ENCODE assay signal across 9 cellular contexts in genomic region chr5:67268233-67269011, GRCh38.
DNase-seq lines count a peak whose midpoint lies in the region; ATAC-seq lines count a peak whose summit lies in the region.
"Had no signal": no experiment of that assay in that cellular context is flagged by ENCODE, and none has a peak within 500 bp of the region (broad histone marks: within the 10 kb centered on the region; RNA-seq: fewer than 3 reads in every experiment).

No MANE protein-coding gene starts in this region.

- H3K4me3 ChIP-seq in skeletal muscle satellite cell (ENCODE audit: low read length) = peak overlapping the region; percentile 57

- H3K4me2 ChIP-seq in skeletal muscle satellite cell (ENCODE audit: low read length) = peak overlapping the region; percentile 80

- H3K36me3 ChIP-seq in skeletal muscle satellite cell (ENCODE audit: insufficient read depth, low read length) = no peaks in the 10 kb centered on the region

- H3K9me3 ChIP-seq in skeletal muscle satellite cell (replicated peaks; ENCODE audit: low read length) = no peaks in the 10 kb centered on the region

- DNase-seq in HT1080 (ENCODE audit: low read depth) = peak; percentile 74
- peak in 54 of 58 donors; percentile 19 to 93 (median 72) for DNase-seq in anterior cingulate cortex (lab: John Stamatoyannopoulos, UW)
- peak in 46 of 51 donors; percentile 15 to 97 (median 58) for DNase-seq in hypothalamus (lab: John Stamatoyannopoulos, UW)
- no peak for DNase-seq in stimulated activated naive CD8-positive, alpha-beta T cell treated with anti-CD3 and anti-CD28 coated beads, Interleukin-15, amount 100 ng/mL, for 72 hours
- no peak for DNase-seq in central memory CD4-positive, alpha-beta T cell
- DNase-seq: naive B cell had no signal

- no peaks in the 10 kb centered on the region for H3K27me3 ChIP-seq in skeletal muscle satellite cell (ENCODE audit: control insufficient read depth, insufficient read depth, low read length)

- H3K4me1 Mint-ChIP-seq in stimulated activated naive CD8-positive, alpha-beta T cell treated with anti-CD3 and anti-CD28 coated beads, Interleukin-15, amount 100 ng/mL, for 72 hours = no peaks in the 10 kb centered on the region
- H3K4me1 Mint-ChIP-seq: naive B cell had no signal

- no peak overlapping the region for H3K4me3 Mint-ChIP-seq in stimulated activated naive CD8-positive, alpha-beta T cell treated with anti-CD3 and anti-CD28 coated beads, Interleukin-15, amount 100 ng/mL, for 72 hours
- H3K4me3 Mint-ChIP-seq: naive B cell had no signal

- no peak for ATAC-seq in HG03439 (IDR thresholded peaks at IDR 0.05; ENCODE audit: unreplicated experiment)
- no peak for ATAC-seq in stimulated activated naive CD8-positive, alpha-beta T cell treated with anti-CD3 and anti-CD28 coated beads, Interleukin-15, amount 100 ng/mL, for 72 hours
- ATAC-seq in GM21367 (IDR thresholded peaks at IDR 0.05; ENCODE audit: unreplicated experiment) = no peak

- H3K27ac Mint-ChIP-seq in stimulated activated naive CD8-positive, alpha-beta T cell treated with anti-CD3 and anti-CD28 coated beads, Interleukin-15, amount 100 ng/mL, for 72 hours = no peak overlapping the region
- H3K27ac Mint-ChIP-seq: naive B cell had no signal

- H3K4me1 ChIP-seq in skeletal muscle satellite cell (ENCODE audit: control insufficient read depth, insufficient read depth, low read length) = peaks cover 55% of the 10 kb centered on the region

- peak overlapping the region; percentile 75 for H3K9ac ChIP-seq in skeletal muscle satellite cell (ENCODE audit: low read depth, low read length)

- H3K9me3 Mint-ChIP-seq in stimulated activated naive CD8-positive, alpha-beta T cell treated with anti-CD3 and anti-CD28 coated beads, Interleukin-15, amount 100 ng/mL, for 72 hours = no peaks in the 10 kb centered on the region

- H3K27me3 Mint-ChIP-seq in stimulated activated naive CD8-positive, alpha-beta T cell treated with anti-CD3 and anti-CD28 coated beads, Interleukin-15, amount 100 ng/mL, for 72 hours = no peaks in the 10 kb centered on the region

Comparison
In these comparisons a context has a peak if more than half of its experiments do, and no peak if none do; other contexts are left out.
1. DNase-seq: peak in HT1080 (single experiment), anterior cingulate cortex (54 of 58) and hypothalamus (46 of 51); none in stimulated activated naive CD8-positive, alpha-beta T cell treated with anti-CD3 and anti-CD28 coated beads, Interleukin-15, amount 100 ng/mL, for 72 hours (0 of 2) and central memory CD4-positive, alpha-beta T cell (single experiment).